ENCODE assay signal across 9 cellular contexts in genomic region chr5:66828046-66828550, GRCh38.
DNase-seq lines count a peak whose midpoint lies in the region; ATAC-seq and TF ChIP-seq lines count a peak whose summit lies in the region.
"Had no signal": no experiment of that assay in that cellular context is flagged by ENCODE, and none has a peak within 500 bp of the region (broad histone marks: within the 10 kb centered on the region; RNA-seq: fewer than 3 reads in every experiment).

No MANE protein-coding gene starts in this region.

- no peak for TF ChIP-seq CTCF in KMS-11 (conservative IDR thresholded peaks at IDR 0.05; ENCODE audit: low read depth, low read length)
- no peak for TF ChIP-seq CTCF in neutrophil (IDR thresholded peaks at IDR 0.05)

- H3K9ac ChIP-seq in KMS-11 = peak overlapping the region; percentile 49; the same call in 1 of the 2 replicates

- no peaks in the 10 kb centered on the region for H3K27me3 ChIP-seq in KMS-11 (ENCODE audit: insufficient read depth, low read depth)
- H3K27me3 ChIP-seq in esophagus (ENCODE audit: control insufficient read depth in 1 of 2, insufficient read depth in 2 of 2, low read length in 2 of 2) = no peaks in the 10 kb centered on the region
- peaks cover 53% of the 10 kb centered on the region for H3K27me3 ChIP-seq in neutrophil

- H3K9me3 ChIP-seq in esophagus (ENCODE audit: control insufficient read depth in 2 of 2, insufficient read depth in 1 of 2, low read depth in 1 of 2, low read length in 1 of 2) (no peaks in the 10 kb centered on the region), neutrophil (no peaks in the 10 kb centered on the region)

- H3K4me3 ChIP-seq in KMS-11 (IDR thresholded peaks at IDR 0.05; ENCODE audit: insufficient read depth, low read depth, low read length) = no peak overlapping the region
- H3K4me3 ChIP-seq in esophagus (ENCODE audit: low read depth in 1 of 2, low read length in 2 of 2) = peak overlapping the region; percentile 48 to 57
- H3K4me3 ChIP-seq in neutrophil (ENCODE audit: low read depth in 1 of 2, low read length in 1 of 2) = peak overlapping the region; percentile 47 to 58
- H3K4me3 ChIP-seq: K562 had no signal

- WGBS in esophagus, 2 donors = 27 to 30% methylated on average over 5 of the region's 5 CpGs

- H3K36me3 ChIP-seq in KMS-11 (ENCODE audit: insufficient read depth) = no peaks in the 10 kb centered on the region
- no peaks in the 10 kb centered on the region for H3K36me3 ChIP-seq in esophagus (ENCODE audit: control insufficient read depth in 2 of 2, insufficient read depth in 2 of 2, low read length in 1 of 2)
- no peaks in the 10 kb centered on the region for H3K36me3 ChIP-seq in neutrophil

- H3K4me1 ChIP-seq in KMS-11 (ENCODE audit: low read depth, poor library complexity, severe bottlenecking) (peaks cover 51% of the 10 kb centered on the region), esophagus (ENCODE audit: control insufficient read depth in 2 of 2, insufficient read depth in 2 of 2, low read length in 1 of 2) (peaks cover 0 to 2% of the 10 kb centered on the region in 2 donors), neutrophil (ENCODE audit: control insufficient read depth in 1 of 2, insufficient read depth in 1 of 2, low read depth in 1 of 2, low read length in 1 of 2) (peaks cover 10 to 18% of the 10 kb centered on the region in 2 experiments)

- H3K4me2 ChIP-seq in KMS-11 = peak overlapping the region; percentile 93

- H3K27ac ChIP-seq in KMS-11 (peak overlapping the region; percentile 67), esophagus (ENCODE audit: low read depth in 2 of 2, low read length in 1 of 2) (peak overlapping the region in 1 of 2 donors; percentile 81), neutrophil (no peak overlapping the region)

- H3K79me2 ChIP-seq in KMS-11 (ENCODE audit: insufficient read depth, low read depth) = no peaks in the 10 kb centered on the region

- H4K20me1 ChIP-seq in KMS-11 (ENCODE audit: insufficient read depth) = no peaks in the 10 kb centered on the region

- ATAC-seq in GM19023 (IDR thresholded peaks at IDR 0.05; ENCODE audit: unreplicated experiment) (peak; percentile 26), GM18858 (IDR thresholded peaks at IDR 0.05; ENCODE audit: unreplicated experiment) (no peak)

- peak overlapping the region; percentile 79 for H2AFZ ChIP-seq in KMS-11 (ENCODE audit: low read depth)

- DNase-seq in GM03348 (ENCODE audit: low spot score) (no peak), NOMO-1 treated with dmso at 0.1 percent for 144 hours (lab: John Stamatoyannopoulos, UW; ENCODE audit: unreplicated experiment) (no peak)
- DNase-seq in activated CD4-positive, alpha-beta T cell treated with anti-CD3 and anti-CD28 coated beads, Interleukin-2, amount 50 U/mL, for 48 hours = no peak
